In the genomic region with DNA sequence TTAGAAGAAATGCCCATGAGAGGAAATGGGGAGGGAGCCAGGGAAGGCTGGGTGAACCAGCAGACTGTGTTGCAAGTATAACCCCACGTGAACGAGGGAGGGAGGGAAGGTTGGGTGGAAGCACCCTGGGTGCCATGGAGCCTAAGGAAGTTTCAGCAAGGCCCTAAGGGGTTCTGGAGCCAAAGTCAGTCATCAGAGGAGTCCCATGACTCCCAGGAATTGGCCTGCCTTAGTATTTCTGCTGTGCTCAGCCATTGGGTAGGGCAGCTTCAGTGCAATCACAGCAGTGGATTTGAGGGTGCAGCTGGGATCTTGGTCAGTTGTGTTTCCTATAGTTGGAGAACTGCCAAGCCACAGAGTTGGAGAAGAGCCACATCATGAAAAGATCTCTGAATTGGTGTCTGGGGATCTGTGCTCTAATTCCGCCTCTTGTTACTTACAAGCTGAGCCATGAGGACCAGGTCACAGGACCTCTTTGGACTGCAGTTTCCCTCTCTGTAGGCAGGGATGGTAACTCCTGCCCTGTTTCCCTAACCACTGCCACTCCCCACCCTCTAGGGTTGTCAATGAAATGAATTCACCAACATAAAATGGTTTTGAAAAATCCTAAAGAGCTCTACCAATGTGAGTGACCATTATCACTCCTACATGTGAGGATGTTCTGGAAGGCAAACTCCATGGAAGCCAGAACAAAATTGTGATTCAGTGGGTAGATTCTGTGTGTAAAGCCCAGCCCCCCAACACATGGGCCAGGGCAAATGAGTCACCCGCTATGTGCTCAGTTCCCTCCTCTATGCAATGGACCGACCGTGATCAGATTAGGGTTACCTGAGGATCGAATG, we compare ENCODE assay signal across 1 cellular context.
TF ChIP-seq lines count a peak whose summit lies in the region.

No MANE protein-coding gene starts in this region.

TF ChIP-seq in IMR-90, 13 proteins besides CTCF, POLR2A, EP300 and RAD21 (continued from another document):
- TF ChIP-seq MXI1 (IDR thresholded peaks at IDR 0.05; ENCODE audit: borderline replicate concordance, low read depth, low read length) (no peak), MAFK (IDR thresholded peaks at IDR 0.05; ENCODE audit: low read depth, low read length) (no peak), NFE2L2 (IDR thresholded peaks at IDR 0.05; ENCODE audit: low read depth, low read length) (no peak), BHLHE40 (IDR thresholded peaks at IDR 0.05; ENCODE audit: low read depth, low read length) (no peak), MAZ (IDR thresholded peaks at IDR 0.05; ENCODE audit: borderline replicate concordance, low read depth, low read length) (no peak), SMC3 (IDR thresholded peaks at IDR 0.05; ENCODE audit: low read depth, low read length) (no peak), CEBPB (IDR thresholded peaks at IDR 0.05; ENCODE audit: low read depth, low read length) (no peak), FOS (IDR thresholded peaks at IDR 0.05; ENCODE audit: low read depth, low read length) (no peak), USF2 (IDR thresholded peaks at IDR 0.05; ENCODE audit: low read depth, low read length) (no peak), CHD1 (IDR thresholded peaks at IDR 0.05; ENCODE audit: low read depth, low read length) (no peak), RCOR1 (IDR thresholded peaks at IDR 0.05; ENCODE audit: insufficient replicate concordance, low read length) (no peak)
- TF ChIP-seq, protein P1, sequence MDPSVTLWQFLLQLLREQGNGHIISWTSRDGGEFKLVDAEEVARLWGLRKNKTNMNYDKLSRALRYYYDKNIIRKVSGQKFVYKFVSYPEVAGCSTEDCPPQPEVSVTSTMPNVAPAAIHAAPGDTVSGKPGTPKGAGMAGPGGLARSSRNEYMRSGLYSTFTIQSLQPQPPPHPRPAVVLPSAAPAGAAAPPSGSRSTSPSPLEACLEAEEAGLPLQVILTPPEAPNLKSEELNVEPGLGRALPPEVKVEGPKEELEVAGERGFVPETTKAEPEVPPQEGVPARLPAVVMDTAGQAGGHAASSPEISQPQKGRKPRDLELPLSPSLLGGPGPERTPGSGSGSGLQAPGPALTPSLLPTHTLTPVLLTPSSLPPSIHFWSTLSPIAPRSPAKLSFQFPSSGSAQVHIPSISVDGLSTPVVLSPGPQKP (IDR thresholded peaks at IDR 0.05; ENCODE audit: borderline replicate concordance, low read depth, low read length), result no peak
